Comparison of ENCODE assay signal across 21 cellular contexts in the genomic region with DNA sequence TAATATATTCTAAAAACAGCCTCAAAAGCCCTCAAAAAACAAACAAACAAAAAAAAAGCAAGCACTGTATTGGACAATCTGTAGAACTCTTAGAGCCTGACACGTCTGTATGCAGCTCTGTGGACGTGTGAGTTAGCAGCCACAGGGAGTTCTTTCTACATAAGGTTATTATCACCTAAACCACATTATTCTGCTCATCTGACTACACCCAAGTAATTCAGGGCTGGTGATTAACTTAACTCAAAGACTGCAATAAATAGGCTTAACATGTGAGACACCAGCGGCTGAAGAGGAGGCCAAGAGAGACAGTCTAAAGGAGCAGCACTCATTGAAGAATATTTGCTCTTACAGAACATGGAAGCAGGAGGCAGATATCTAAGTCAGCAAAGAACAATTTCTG.
A peak's percentile ranks its signal among the peaks of the same experiment; 100 is the strongest.
DNase-seq lines count a peak whose midpoint lies in the region; ATAC-seq, FAIRE-seq and TF ChIP-seq lines count a peak whose summit lies in the region.
"Had no signal": no experiment of that assay in that cellular context is flagged by ENCODE, and none has a peak within 500 bp of the region (broad histone marks: within the 10 kb centered on the region; RNA-seq: fewer than 3 reads in every experiment).

No MANE protein-coding gene starts in this region.

- DNase-seq in LHCN-M2 (ENCODE audit: low read depth) (peak; percentile 34), mammary epithelial cell (peak; percentile 21), keratinocyte (ENCODE audit: low read depth, low spot score) (no peak), small intestine (peak; percentile 52), osteoblast (ENCODE audit: insufficient read length, low spot score, missing footprints) (no peak), epidermal melanocyte (ENCODE audit: insufficient read length, low spot score) (no peak)
- DNase-seq: activated CD4-positive, alpha-beta T cell treated with anti-CD3 and anti-CD28 coated beads, Interleukin-2, amount 10 ng/mL, durations not matched to agents 7 days and 5 days; brain microvascular endothelial cell; CD8-positive, alpha-beta T cell; dermis blood vessel endothelial cell; DND-41; erythroblast; KG1; NCI-H2107; NCI-H510A treated with DMSO at 0.1 percent for 48 hours; SHP77 treated with DMSO at 0.1 percent for 48 hours; T-helper 1 cell had no signal

- peak overlapping the region; percentile 80 for H3K27ac ChIP-seq in mammary epithelial cell (ENCODE audit: insufficient read depth, low read depth, low read length)
- H3K27ac ChIP-seq in keratinocyte (ENCODE audit: control insufficient read depth, insufficient read depth, low read length), result peak overlapping the region; percentile 59
- H3K27ac ChIP-seq in small intestine (ENCODE audit: low read depth in 1 of 2, low read length in 1 of 2), result no peak overlapping the region
- H3K27ac ChIP-seq in osteoblast (ENCODE audit: low read depth, low read length), result no peak overlapping the region
- H3K27ac ChIP-seq: brain microvascular endothelial cell had no signal

- WGBS in mammary epithelial cell (ENCODE audit: low coverage, missing lambda C conversion rate), result 62% methylated on average over 3 of the region's 3 CpGs
- 12 to 64% (median 36%) methylated on average over 3 of the region's 3 CpGs for WGBS in small intestine, 3 donors

- H3K36me3 ChIP-seq in mammary epithelial cell (ENCODE audit: insufficient read depth, low read length) (no peaks in the 10 kb centered on the region), keratinocyte (ENCODE audit: control insufficient read depth in 2 of 2, extremely low read depth in 1 of 2, insufficient read depth in 2 of 2, low read length in 2 of 2) (no peaks in the 10 kb centered on the region), small intestine (ENCODE audit: control insufficient read depth in 2 of 2, insufficient read depth in 2 of 2, low read length in 2 of 2) (no peaks in the 10 kb centered on the region), osteoblast (ENCODE audit: insufficient read depth, low read length) (no peaks in the 10 kb centered on the region)
- H3K36me3 ChIP-seq: brain microvascular endothelial cell, suprapubic skin had no signal

- no TSS peak for BruUV-seq in mammary epithelial cell (replicated peaks; lab: Mats Ljungman, UMichigan)

- H2AFZ ChIP-seq in mammary epithelial cell (ENCODE audit: low read depth, low read length) (peak overlapping the region; percentile 40), keratinocyte (ENCODE audit: control insufficient read depth, low read length) (peak overlapping the region; percentile 14), osteoblast (ENCODE audit: low read length) (no peak overlapping the region)

- H3K4me3 ChIP-seq in mammary epithelial cell (replicated peaks in 1 of 3; ENCODE audit: insufficient read depth in 1 of 3, low read depth in 2 of 3, low read length in 3 of 3), result no peak overlapping the region
- no peak overlapping the region for H3K4me3 ChIP-seq in keratinocyte (ENCODE audit: control insufficient read depth in 2 of 3, extremely low read depth in 1 of 3, insufficient read depth in 2 of 3, low read depth in 1 of 3, low read length in 3 of 3)
- no peak overlapping the region for H3K4me3 ChIP-seq in small intestine (ENCODE audit: low read depth in 1 of 2, low read length in 2 of 2)
- no peak overlapping the region for H3K4me3 ChIP-seq in osteoblast (ENCODE audit: insufficient read depth, low read length)
- H3K4me3 ChIP-seq: lung, suprapubic skin had no signal

- H3K9me1 ChIP-seq in keratinocyte (ENCODE audit: control insufficient read depth, extremely low read depth, insufficient read depth, low read length), result no peaks in the 10 kb centered on the region

- no peaks in the 10 kb centered on the region for H4K20me1 ChIP-seq in mammary epithelial cell (ENCODE audit: insufficient read depth, low read length)
- H4K20me1 ChIP-seq in keratinocyte (ENCODE audit: control insufficient read depth, extremely low read depth, insufficient read depth, low read length), result no peaks in the 10 kb centered on the region
- no peaks in the 10 kb centered on the region for H4K20me1 ChIP-seq in osteoblast (ENCODE audit: insufficient read depth, low read length)

- intact Hi-C loops in mammary epithelial cell (cut with micrococcal nuclease), result loop anchor here (5.0 kb wide), 2 partner anchors 33 to 117 kb away; no protein-coding TSS in a partner anchor

- H3K4me2 ChIP-seq in mammary epithelial cell (ENCODE audit: insufficient read depth, low read depth, low read length) (no peak overlapping the region), keratinocyte (ENCODE audit: control insufficient read depth, extremely low read depth, insufficient read depth, low read depth, low read length) (no peak overlapping the region), osteoblast (ENCODE audit: insufficient read depth, low read length) (no peak overlapping the region)

- ATAC-seq in GM21528 (IDR thresholded peaks at IDR 0.05; ENCODE audit: low FRiP score, unreplicated experiment) (no peak), GM21381 (IDR thresholded peaks at IDR 0.05; ENCODE audit: unreplicated experiment) (no peak)
- ATAC-seq: CD8-positive, alpha-beta T cell had no signal

- TF ChIP-seq CTCF in mammary epithelial cell (conservative IDR thresholded peaks at IDR 0.05 in 1 of 2, IDR thresholded peaks at IDR 0.05 in 1 of 2; ENCODE audit: extremely low read depth in 1 of 2, insufficient read depth in 1 of 2, low read depth in 1 of 2, low read length in 2 of 2) (no peak), keratinocyte (optimal IDR thresholded peaks at IDR 0.05 in 1 of 3, IDR thresholded peaks at IDR 0.05 in 1 of 3, conservative IDR thresholded peaks at IDR 0.05 in 1 of 3; ENCODE audit: extremely low read depth in 1 of 3, insufficient read depth in 2 of 3, low read length in 3 of 3) (no peak), osteoblast (IDR thresholded peaks at IDR 0.05; ENCODE audit: extremely low read depth, low read depth, low read length) (no peak)

- H3K9me3 ChIP-seq in mammary epithelial cell (replicated peaks; ENCODE audit: insufficient read depth, low read length) (no peaks in the 10 kb centered on the region), keratinocyte (ENCODE audit: control insufficient read depth, low read depth, low read length) (no peaks in the 10 kb centered on the region), small intestine (ENCODE audit: control insufficient read depth, low read depth) (no peaks in the 10 kb centered on the region), osteoblast (ENCODE audit: low read depth, low read length) (no peaks in the 10 kb centered on the region)
- H3K9me3 ChIP-seq: suprapubic skin had no signal

- H3K79me2 ChIP-seq in mammary epithelial cell (ENCODE audit: insufficient read depth, low read length), result no peaks in the 10 kb centered on the region
- H3K79me2 ChIP-seq in keratinocyte (ENCODE audit: control insufficient read depth, insufficient read depth, low read length), result no peaks in the 10 kb centered on the region
- H3K79me2 ChIP-seq in osteoblast (ENCODE audit: insufficient read depth, low read length), result no peaks in the 10 kb centered on the region

- no peak overlapping the region for H3K9ac ChIP-seq in mammary epithelial cell (ENCODE audit: insufficient read depth, low read length)
- no peak overlapping the region for H3K9ac ChIP-seq in keratinocyte (ENCODE audit: control insufficient read depth, extremely low read depth, insufficient read depth, low read length)

- H3K27me3 ChIP-seq in mammary epithelial cell (ENCODE audit: insufficient read depth, low read length), result no peaks in the 10 kb centered on the region
- H3K27me3 ChIP-seq in keratinocyte (ENCODE audit: control insufficient read depth, extremely low read depth, insufficient read depth, low read length), result no peaks in the 10 kb centered on the region
- no peaks in the 10 kb centered on the region for H3K27me3 ChIP-seq in small intestine (ENCODE audit: control insufficient read depth in 2 of 2, insufficient read depth in 2 of 2, low read length in 2 of 2)
- H3K27me3 ChIP-seq in osteoblast (ENCODE audit: insufficient read depth, low read length), result no peaks in the 10 kb centered on the region
- H3K27me3 ChIP-seq: brain microvascular endothelial cell, suprapubic skin had no signal

- peaks cover 24% of the 10 kb centered on the region for H3K4me1 ChIP-seq in mammary epithelial cell (ENCODE audit: insufficient read depth, low read length)
- peaks cover 32% of the 10 kb centered on the region for H3K4me1 ChIP-seq in keratinocyte (ENCODE audit: control insufficient read depth, extremely low read depth, insufficient read depth, low read length)
- peaks cover 0 to 4% of the 10 kb centered on the region in 2 donors for H3K4me1 ChIP-seq in small intestine (ENCODE audit: control insufficient read depth in 2 of 2, insufficient read depth in 1 of 2, low read depth in 1 of 2, low read length in 1 of 2)
- peaks cover 22% of the 10 kb centered on the region for H3K4me1 ChIP-seq in osteoblast (ENCODE audit: insufficient read depth, low read length)

- in situ Hi-C loops in mammary epithelial cell (cut with MboI; ENCODE audit: low sequenced_read_pairs in 2 of 2), result no loop called here

- dilution Hi-C loops in mammary epithelial cell (cut with HindIII; ENCODE audit: low sequenced_read_pairs) (loop anchor here (5.0 kb wide), 1 partner anchor 43 kb away; no protein-coding TSS in a partner anchor), keratinocyte (cut with MboI; ENCODE audit: extremely low pct_ligation_motif_present, low sequenced_read_pairs) (no loop called here)

- CTCF ChIA-PET in mammary epithelial cell (lab: Charles Lee; ENCODE audit: low non-redundant PET), result interaction anchor here (0.6 kb wide), 1 partner anchor 169 kb away, joined by 6 read pairs; no protein-coding TSS in a partner anchor

- FAIRE-seq in keratinocyte (lab: Jason Lieb, UNC) (peak; percentile 39), small intestine (lab: Jason Lieb, UNC) (no peak)

Comparison
In these comparisons a context has a peak if more than half of its experiments do, and no peak if none do; other contexts are left out.
1. DNase-seq: peak in LHCN-M2 (single experiment), mammary epithelial cell (single experiment) and small intestine (single experiment); none in keratinocyte (single experiment), osteoblast (single experiment) and epidermal melanocyte (single experiment).
2. H3K27ac ChIP-seq: peak in mammary epithelial cell (single experiment) and keratinocyte (single experiment); none in small intestine (0 of 2) and osteoblast (single experiment).